ENCODE assay signal across 8 cellular contexts in genomic region chr19:3343619-3344502, GRCh38. TPM values are rescaled to one million over a fixed set of nuclear protein-coding genes. Genes with fewer than 3 reads are reported as not detected.
A peak's percentile ranks its signal among the peaks of the same experiment; 100 is the strongest.
DNase-seq lines count a peak whose midpoint lies in the region; ATAC-seq and TF ChIP-seq lines count a peak whose summit lies in the region.

No MANE protein-coding gene starts in this region.

- H3K4me3 ChIP-seq in choroid plexus epithelial cell (ENCODE audit: low read depth, low read length) (no peak overlapping the region), lower lobe of right lung (peak overlapping the region; percentile 56), suprapubic skin (peak overlapping the region; percentile 34)

- H3K27ac ChIP-seq in lower lobe of right lung (peak overlapping the region; percentile 84), suprapubic skin (peak overlapping the region; percentile 88)

- ATAC-seq in lower lobe of right lung, result peak; percentile 95 to 96
- no peak for ATAC-seq in GM21423 (IDR thresholded peaks at IDR 0.05; ENCODE audit: unreplicated experiment)

- TF ChIP-seq CTCF in choroid plexus epithelial cell (conservative IDR thresholded peaks at IDR 0.05; ENCODE audit: low read depth, low read length) (no peak), lower lobe of right lung (IDR thresholded peaks at IDR 0.05) (peak; percentile 31), suprapubic skin (IDR thresholded peaks at IDR 0.05) (peak in 1 of 2 donors; percentile 19)

- no peak for TF ChIP-seq POLR2A in suprapubic skin (IDR thresholded peaks at IDR 0.05)

- DNase-seq in COLO829 (ENCODE audit: low spot score), result peak; percentile 84
- DNase-seq in T-helper 2 cell, result peak in 4 of 5 experiments; percentile 28 to 71 (median 32)
- peak; percentile 89 for DNase-seq in choroid plexus epithelial cell (ENCODE audit: low read depth)
- peak; percentile 91 for DNase-seq in lower lobe of right lung
- peak; percentile 94 to 96 for DNase-seq in suprapubic skin (ENCODE audit: low spot score in 2 of 2)
- DNase-seq in NCI-H128 (lab: John Stamatoyannopoulos, UW; ENCODE audit: unreplicated experiment), result no peak

- H3K36me3 ChIP-seq in lower lobe of right lung (no peaks in the 10 kb centered on the region), suprapubic skin (no peaks in the 10 kb centered on the region)

- H3K4me1 ChIP-seq in lower lobe of right lung, result peaks cover 35% of the 10 kb centered on the region
- H3K4me1 ChIP-seq in suprapubic skin, result peaks cover 52% of the 10 kb centered on the region

- intact Hi-C loops in lower lobe of right lung (cut with DNase I), result no loop called here

- TF ChIP-seq RAD21 in Ishikawa (IDR thresholded peaks at IDR 0.05; ENCODE audit: low read depth), result no peak; the same call in 1 of the 2 replicates

- H3K9me3 ChIP-seq in lower lobe of right lung (no peaks in the 10 kb centered on the region), suprapubic skin (no peaks in the 10 kb centered on the region)

- TF ChIP-seq EP300 in Ishikawa (IDR thresholded peaks at IDR 0.05; ENCODE audit: borderline replicate concordance) (no peak), suprapubic skin (IDR thresholded peaks at IDR 0.05) (no peak)

- 8% methylated on average over 26 of the region's 26 CpGs for WGBS in suprapubic skin

- H3K27me3 ChIP-seq in lower lobe of right lung (ENCODE audit: low read depth) (no peaks in the 10 kb centered on the region), suprapubic skin (no peaks in the 10 kb centered on the region)

TF ChIP-seq in Ishikawa, 13 proteins besides CTCF, POLR2A, EP300 and RAD21:
- TF ChIP-seq YY1 (IDR thresholded peaks at IDR 0.05; ENCODE audit: low read depth) (0 out of 2 replicates have a peak, but pooled peaks have one; percentile 59), USF1 (IDR thresholded peaks at IDR 0.05) (no peak), FOXM1 (IDR thresholded peaks at IDR 0.05; ENCODE audit: borderline replicate concordance, low read depth) (peak; percentile 78), CEBPB (IDR thresholded peaks at IDR 0.05) (peak; percentile 93), TEAD4 (IDR thresholded peaks at IDR 0.05) (0 out of 2 replicates have a peak, but pooled peaks have one; percentile 38), MAX (IDR thresholded peaks at IDR 0.05) (peak; percentile 36)

RNA-seq across cellular contexts. Expression of gene NFIC, which starts 22.5 kb away (rescaled TPM):
- total RNA-seq in lower lobe of right lung (132 TPM), suprapubic skin (100 to 1,000 TPM; 135 to 234 (median 194) TPM)
